In the genomic region with DNA sequence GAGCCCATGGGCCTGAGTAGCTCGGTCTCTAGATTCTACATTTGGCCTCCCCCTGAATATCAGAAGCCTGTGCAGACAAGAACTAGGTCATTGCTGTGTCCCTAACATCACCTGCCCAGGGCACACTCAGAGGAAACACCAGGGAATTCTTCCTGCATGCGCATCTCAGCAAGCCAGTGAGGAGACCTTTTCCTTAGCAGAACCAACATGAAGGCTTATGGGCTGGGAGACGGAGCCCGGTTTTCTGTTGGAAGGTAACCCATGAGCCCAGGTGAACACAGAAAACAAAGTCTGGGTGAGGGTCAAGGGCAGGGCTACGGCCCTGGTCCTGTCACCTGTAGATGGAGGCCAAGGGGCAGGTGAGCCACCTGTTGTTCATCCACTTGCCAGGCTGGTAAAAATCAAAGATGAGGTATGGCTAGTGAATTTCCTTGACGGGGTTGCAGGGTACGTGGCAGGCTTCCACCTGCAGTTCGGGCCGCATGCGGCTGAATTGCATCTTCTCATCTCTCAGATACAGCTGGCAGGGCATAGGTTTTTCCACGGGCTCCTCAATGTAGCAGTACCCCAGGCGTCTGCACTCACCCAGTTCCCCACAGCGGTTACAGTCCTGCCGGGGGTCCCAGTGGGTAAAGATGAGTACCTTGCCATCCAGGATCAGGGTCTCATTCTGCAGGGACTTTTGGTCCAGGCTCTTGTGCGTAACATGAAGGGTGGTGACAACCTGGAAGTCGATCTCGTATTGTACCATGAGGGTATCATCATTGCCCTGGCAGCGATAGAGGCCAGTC, we compare ENCODE assay signal across 27 cellular contexts. TPM values are rescaled to one million over a fixed set of nuclear protein-coding genes. Genes with fewer than 3 reads are reported as not detected.
DNase-seq lines count a peak whose midpoint lies in the region; ATAC-seq and TF ChIP-seq lines count a peak whose summit lies in the region.
"Had no signal": no experiment of that assay in that cellular context is flagged by ENCODE, and none has a peak within 500 bp of the region (broad histone marks: within the 10 kb centered on the region; RNA-seq: fewer than 3 reads in every experiment).

No MANE protein-coding gene starts in this region.

- intact Hi-C loops in activated CD4-positive, alpha-beta memory T cell treated with anti-CD3 and anti-CD28 coated beads for 36 hours (cut with micrococcal nuclease), result no loop called here
- intact Hi-C loops in OCI-LY7 (cut with micrococcal nuclease; ENCODE audit: unreplicated experiment), result no loop called here

- no peaks in the 10 kb centered on the region for H3K79me2 ChIP-seq in OCI-LY7 (ENCODE audit: insufficient read depth, low read depth, low read length)

- no peak overlapping the region for H2AFZ ChIP-seq in OCI-LY7 (ENCODE audit: low read length)

- no peak for ATAC-seq in stimulated activated naive CD8-positive, alpha-beta T cell treated with anti-CD3 and anti-CD28 coated beads, Interleukin-15, Interleukin-2, amounts not matched to agents 100 U/mL and 50 U/mL, for 24 hours
- no peak for ATAC-seq in stimulated activated naive CD8-positive, alpha-beta T cell treated with anti-CD3 and anti-CD28 coated beads, Interleukin-15, amount 100 ng/mL, for 72 hours
- ATAC-seq: HepG2, K562 had no signal

- no peaks in the 10 kb centered on the region for H3K27me3 ChIP-seq in effector memory CD4-positive, alpha-beta T cell (replicated peaks; ENCODE audit: control insufficient read depth, insufficient read depth, low read length, poor library complexity, severe bottlenecking)
- H3K27me3 ChIP-seq: BLaER1 had no signal

- peak; percentile 6 for DNase-seq in activated CD4-positive, alpha-beta memory T cell treated with anti-CD3 and anti-CD28 coated beads for 36 hours
- no peak for DNase-seq in activated CD4-positive, alpha-beta memory T cell treated with anti-CD3 and anti-CD28 coated beads, Interleukin-2, amount 10 ng/mL, durations not matched to agents 7 days and 5 days
- peak; percentile 1 for DNase-seq in stimulated activated naive CD8-positive, alpha-beta T cell treated with anti-CD3 and anti-CD28 coated beads, Interleukin-15, Interleukin-2, amounts not matched to agents 100 U/mL and 50 U/mL, for 24 hours
- no peak for DNase-seq in stimulated activated naive CD8-positive, alpha-beta T cell treated with anti-CD3 and anti-CD28 coated beads, Interleukin-15, amount 100 ng/mL, for 72 hours
- peak; percentile 17 for DNase-seq in stimulated activated CD8-positive, alpha-beta memory T cell treated with anti-CD3 and anti-CD28 coated beads, Interleukin-4, amount 100 ng/mL, for 48 hours
- DNase-seq in effector memory CD4-positive, alpha-beta T cell, result no peak
- no peak for DNase-seq in OCI-LY7 (ENCODE audit: low spot score)
- no peak for DNase-seq in NCI-H1694 (lab: John Stamatoyannopoulos, UW)
- DNase-seq: ACHN; CD4-positive, alpha-beta T cell; COR-L47; H7; MG63; NCI-H1417 treated with DMSO at 0.1 percent for 48 hours; NCI-H187 treated with DMSO at 0.1 percent for 48 hours; NCI-H2107; NCI-H446 treated with DMSO at 0.1 percent for 48 hours; NCI-H526 treated with DMSO at 0.1 percent for 48 hours; Right ventricle myocardium superior had no signal

- no peaks in the 10 kb centered on the region for H4K20me1 ChIP-seq in OCI-LY7 (ENCODE audit: insufficient read depth, low read length)
- H4K20me1 ChIP-seq: BLaER1 had no signal

- no peaks in the 10 kb centered on the region for H3K36me3 Mint-ChIP-seq in activated CD4-positive, alpha-beta memory T cell treated with anti-CD3 and anti-CD28 coated beads for 36 hours
- no peaks in the 10 kb centered on the region for H3K36me3 Mint-ChIP-seq in activated CD4-positive, alpha-beta memory T cell treated with anti-CD3 and anti-CD28 coated beads, Interleukin-2, amount 10 ng/mL, durations not matched to agents 7 days and 5 days (ENCODE audit: low read depth)

- H3K4me1 ChIP-seq in effector memory CD4-positive, alpha-beta T cell (ENCODE audit: control insufficient read depth, insufficient read depth, low read length, poor library complexity, severe bottlenecking), result no peaks in the 10 kb centered on the region
- no peaks in the 10 kb centered on the region for H3K4me1 ChIP-seq in OCI-LY7 (ENCODE audit: insufficient read depth, low read length, poor library complexity, severe bottlenecking)
- H3K4me1 ChIP-seq: BLaER1 had no signal

- no peak for TF ChIP-seq CTCF in OCI-LY7 (conservative IDR thresholded peaks at IDR 0.05; ENCODE audit: low read length)

- H3K27ac Mint-ChIP-seq in activated CD4-positive, alpha-beta memory T cell treated with anti-CD3 and anti-CD28 coated beads for 36 hours, result no peak overlapping the region
- no peak overlapping the region for H3K27ac Mint-ChIP-seq in activated CD4-positive, alpha-beta memory T cell treated with anti-CD3 and anti-CD28 coated beads, Interleukin-2, amount 10 ng/mL, durations not matched to agents 7 days and 5 days
- no peak overlapping the region for H3K27ac Mint-ChIP-seq in stimulated activated naive CD8-positive, alpha-beta T cell treated with anti-CD3 and anti-CD28 coated beads, Interleukin-15, amount 100 ng/mL, for 72 hours
- H3K27ac Mint-ChIP-seq: CD4-positive, alpha-beta T cell had no signal

- H3K9me3 ChIP-seq in effector memory CD4-positive, alpha-beta T cell (ENCODE audit: control insufficient read depth, low read length), result no peaks in the 10 kb centered on the region
- no peaks in the 10 kb centered on the region for H3K9me3 ChIP-seq in OCI-LY7 (ENCODE audit: low read length)

- H3K4me1 Mint-ChIP-seq in activated CD4-positive, alpha-beta memory T cell treated with anti-CD3 and anti-CD28 coated beads for 36 hours (ENCODE audit: low read depth), result peaks cover 11% of the 10 kb centered on the region
- H3K4me1 Mint-ChIP-seq in activated CD4-positive, alpha-beta memory T cell treated with anti-CD3 and anti-CD28 coated beads, Interleukin-2, amount 10 ng/mL, durations not matched to agents 7 days and 5 days, result peaks cover 8% of the 10 kb centered on the region
- peaks cover 14% of the 10 kb centered on the region for H3K4me1 Mint-ChIP-seq in stimulated activated naive CD8-positive, alpha-beta T cell treated with anti-CD3 and anti-CD28 coated beads, Interleukin-15, amount 100 ng/mL, for 72 hours

- no peaks in the 10 kb centered on the region for H3K27me3 Mint-ChIP-seq in activated CD4-positive, alpha-beta memory T cell treated with anti-CD3 and anti-CD28 coated beads for 36 hours
- peaks cover 8% of the 10 kb centered on the region for H3K27me3 Mint-ChIP-seq in activated CD4-positive, alpha-beta memory T cell treated with anti-CD3 and anti-CD28 coated beads, Interleukin-2, amount 10 ng/mL, durations not matched to agents 7 days and 5 days
- no peaks in the 10 kb centered on the region for H3K27me3 Mint-ChIP-seq in stimulated activated naive CD8-positive, alpha-beta T cell treated with anti-CD3 and anti-CD28 coated beads, Interleukin-15, amount 100 ng/mL, for 72 hours
- H3K27me3 Mint-ChIP-seq: CD4-positive, alpha-beta T cell had no signal

- H3K4me2 ChIP-seq in OCI-LY7 (ENCODE audit: low read length), result no peak overlapping the region
- H3K4me2 ChIP-seq: BLaER1 had no signal

- H3K36me3 ChIP-seq in effector memory CD4-positive, alpha-beta T cell (ENCODE audit: control insufficient read depth, insufficient read depth, low read length), result no peaks in the 10 kb centered on the region
- H3K36me3 ChIP-seq in OCI-LY7 (ENCODE audit: insufficient read depth, low read length), result no peaks in the 10 kb centered on the region
- H3K36me3 ChIP-seq: BLaER1, MG63 had no signal

- H3K4me3 Mint-ChIP-seq in activated CD4-positive, alpha-beta memory T cell treated with anti-CD3 and anti-CD28 coated beads for 36 hours, result no peak overlapping the region
- H3K4me3 Mint-ChIP-seq in activated CD4-positive, alpha-beta memory T cell treated with anti-CD3 and anti-CD28 coated beads, Interleukin-2, amount 10 ng/mL, durations not matched to agents 7 days and 5 days, result no peak overlapping the region
- H3K4me3 Mint-ChIP-seq in stimulated activated naive CD8-positive, alpha-beta T cell treated with anti-CD3 and anti-CD28 coated beads, Interleukin-15, amount 100 ng/mL, for 72 hours, result no peak overlapping the region
- H3K4me3 Mint-ChIP-seq: CD4-positive, alpha-beta T cell had no signal

- no TSS peak for BruUV-seq in OCI-LY7 (replicated peaks; lab: Mats Ljungman, UMichigan)

- CTCF ChIA-PET in activated CD4-positive, alpha-beta memory T cell treated with anti-CD3 and anti-CD28 coated beads for 36 hours (lab: Charles Lee), result no interaction called here
- CTCF ChIA-PET in activated CD4-positive, alpha-beta memory T cell treated with anti-CD3 and anti-CD28 coated beads, Interleukin-2, amount 10 ng/mL, durations not matched to agents 7 days and 5 days (lab: Charles Lee), result no interaction called here
- CTCF ChIA-PET in OCI-LY7 (lab: Charles Lee; ENCODE audit: unreplicated experiment), result no interaction called here

- no peak overlapping the region for H3K4me3 ChIP-seq in effector memory CD4-positive, alpha-beta T cell (ENCODE audit: insufficient read depth, low read depth, low read length, poor library complexity, severe bottlenecking)
- no peak overlapping the region for H3K4me3 ChIP-seq in OCI-LY7 (ENCODE audit: low read depth, low read length, poor library complexity, severe bottlenecking)
- H3K4me3 ChIP-seq: BLaER1, K562, MG63 had no signal

- H3K9me3 Mint-ChIP-seq in activated CD4-positive, alpha-beta memory T cell treated with anti-CD3 and anti-CD28 coated beads for 36 hours, result no peaks in the 10 kb centered on the region
- H3K9me3 Mint-ChIP-seq in activated CD4-positive, alpha-beta memory T cell treated with anti-CD3 and anti-CD28 coated beads, Interleukin-2, amount 10 ng/mL, durations not matched to agents 7 days and 5 days, result peaks cover 3% of the 10 kb centered on the region
- H3K9me3 Mint-ChIP-seq in stimulated activated naive CD8-positive, alpha-beta T cell treated with anti-CD3 and anti-CD28 coated beads, Interleukin-15, amount 100 ng/mL, for 72 hours, result no peaks in the 10 kb centered on the region
- H3K9me3 Mint-ChIP-seq: CD4-positive, alpha-beta T cell had no signal

- POLR2A ChIA-PET in activated CD4-positive, alpha-beta memory T cell treated with anti-CD3 and anti-CD28 coated beads for 36 hours (lab: Charles Lee), result no interaction called here
- POLR2A ChIA-PET in activated CD4-positive, alpha-beta memory T cell treated with anti-CD3 and anti-CD28 coated beads, Interleukin-2, amount 10 ng/mL, durations not matched to agents 7 days and 5 days (lab: Charles Lee), result no interaction called here
- POLR2A ChIA-PET in OCI-LY7 (lab: Charles Lee), result interaction anchor here (0.7 to 1.0 kb wide), 2 partner anchors 11 kb away, joined by 5 to 7 read pairs; no protein-coding TSS in a partner anchor

- no peak overlapping the region for H3K27ac ChIP-seq in effector memory CD4-positive, alpha-beta T cell (ENCODE audit: insufficient read depth, low read length, poor library complexity, severe bottlenecking)
- H3K27ac ChIP-seq in OCI-LY7 (ENCODE audit: low read depth, low read length, poor library complexity, severe bottlenecking), result no peak overlapping the region
- H3K27ac ChIP-seq: 22Rv1, BLaER1, HL-60 had no signal

- no peaks in the 10 kb centered on the region for H3K9me2 ChIP-seq in OCI-LY7 (ENCODE audit: insufficient read depth, low read length)

RNA-seq across cellular contexts. Expression of gene FAM187B, which starts 3.6 kb away (rescaled TPM):
- under 1 TPM in 1 of 2 experiments, not detected in 1; 0.19 TPM for total RNA-seq in activated CD4-positive, alpha-beta memory T cell treated with anti-CD3 and anti-CD28 coated beads for 36 hours
- total RNA-seq in activated CD4-positive, alpha-beta memory T cell treated with anti-CD3 and anti-CD28 coated beads, Interleukin-2, amount 10 ng/mL, durations not matched to agents 7 days and 5 days, result not detected
- not detected in 2 replicates for total RNA-seq in OCI-LY7 (2014; rRNA removed; shearing (Covaris generic))
- total RNA-seq in OCI-LY7 (2022), result not detected in 2 replicates
- total RNA-seq: CD4-positive, alpha-beta T cell; G401; H7; HepG2; HT-29; LHCN-M2; Right ventricle myocardium superior had no signal

RNA-seq across cellular contexts. Expression of gene LSR, which starts 16.7 kb away (rescaled TPM):
- 10 to 100 TPM; 25.4 to 28.7 TPM for total RNA-seq in activated CD4-positive, alpha-beta memory T cell treated with anti-CD3 and anti-CD28 coated beads for 36 hours
- 10 to 100 TPM; 13.2 to 13.3 TPM for total RNA-seq in activated CD4-positive, alpha-beta memory T cell treated with anti-CD3 and anti-CD28 coated beads, Interleukin-2, amount 10 ng/mL, durations not matched to agents 7 days and 5 days
- total RNA-seq in OCI-LY7 (2014; rRNA removed; shearing (Covaris generic)), result 15.0 and 22.9 TPM in 2 replicates
- total RNA-seq in OCI-LY7 (2022), result 26.0 and 33.6 TPM in 2 replicates

RNA-seq across cellular contexts. Expression of gene USF2, which starts 36.6 kb away (rescaled TPM):
- 100 to 1,000 TPM; 117 to 121 TPM for total RNA-seq in activated CD4-positive, alpha-beta memory T cell treated with anti-CD3 and anti-CD28 coated beads for 36 hours
- total RNA-seq in activated CD4-positive, alpha-beta memory T cell treated with anti-CD3 and anti-CD28 coated beads, Interleukin-2, amount 10 ng/mL, durations not matched to agents 7 days and 5 days, result 100 to 1,000 TPM; 164 to 172 TPM
- total RNA-seq in OCI-LY7 (2014; rRNA removed; shearing (Covaris generic)), result 100.0 and 105 TPM in 2 replicates
- 155 and 181 TPM in 2 replicates for total RNA-seq in OCI-LY7 (2022)

RNA-seq across cellular contexts. Expression of gene HAMP, which starts 50.2 kb away (rescaled TPM):
- total RNA-seq in activated CD4-positive, alpha-beta memory T cell treated with anti-CD3 and anti-CD28 coated beads for 36 hours, result not detected
- total RNA-seq in activated CD4-positive, alpha-beta memory T cell treated with anti-CD3 and anti-CD28 coated beads, Interleukin-2, amount 10 ng/mL, durations not matched to agents 7 days and 5 days, result under 1 TPM; 0.38 to 0.43 TPM
- total RNA-seq in OCI-LY7 (2014; rRNA removed; shearing (Covaris generic)), result 0.19 TPM in 1 of 2 replicates, not detected in the other
- total RNA-seq in OCI-LY7 (2022), result 0.83 and 0.89 TPM in 2 replicates
- total RNA-seq: G401, H7, LHCN-M2, Right ventricle myocardium superior had no signal

RNA-seq across cellular contexts. Expression of gene MAG, which starts 59.8 kb away (rescaled TPM):
- under 1 TPM; 0.43 to 0.44 TPM for total RNA-seq in activated CD4-positive, alpha-beta memory T cell treated with anti-CD3 and anti-CD28 coated beads for 36 hours
- not detected for total RNA-seq in activated CD4-positive, alpha-beta memory T cell treated with anti-CD3 and anti-CD28 coated beads, Interleukin-2, amount 10 ng/mL, durations not matched to agents 7 days and 5 days
- 4.6 and 6.2 TPM in 2 replicates for total RNA-seq in OCI-LY7 (2014; rRNA removed; shearing (Covaris generic))
- 8.4 and 10.1 TPM in 2 replicates for total RNA-seq in OCI-LY7 (2022)
- total RNA-seq: CD4-positive, alpha-beta T cell; G401; HT-29; LHCN-M2; Right ventricle myocardium superior had no signal

Comparison
In these comparisons a context has a peak if more than half of its experiments do, and no peak if none do; other contexts are left out.
1. DNase-seq: peak in activated CD4-positive, alpha-beta memory T cell treated with anti-CD3 and anti-CD28 coated beads for 36 hours (single experiment), stimulated activated naive CD8-positive, alpha-beta T cell treated with anti-CD3 and anti-CD28 coated beads, Interleukin-15, Interleukin-2, amounts not matched to agents 100 U/mL and 50 U/mL, for 24 hours (single experiment) and stimulated activated CD8-positive, alpha-beta memory T cell treated with anti-CD3 and anti-CD28 coated beads, Interleukin-4, amount 100 ng/mL, for 48 hours (single experiment); none in activated CD4-positive, alpha-beta memory T cell treated with anti-CD3 and anti-CD28 coated beads, Interleukin-2, amount 10 ng/mL, durations not matched to agents 7 days and 5 days (single experiment), stimulated activated naive CD8-positive, alpha-beta T cell treated with anti-CD3 and anti-CD28 coated beads, Interleukin-15, amount 100 ng/mL, for 72 hours (0 of 2), effector memory CD4-positive, alpha-beta T cell (0 of 3), OCI-LY7 (single experiment) and NCI-H1694 (single experiment).